In the genomic region with DNA sequence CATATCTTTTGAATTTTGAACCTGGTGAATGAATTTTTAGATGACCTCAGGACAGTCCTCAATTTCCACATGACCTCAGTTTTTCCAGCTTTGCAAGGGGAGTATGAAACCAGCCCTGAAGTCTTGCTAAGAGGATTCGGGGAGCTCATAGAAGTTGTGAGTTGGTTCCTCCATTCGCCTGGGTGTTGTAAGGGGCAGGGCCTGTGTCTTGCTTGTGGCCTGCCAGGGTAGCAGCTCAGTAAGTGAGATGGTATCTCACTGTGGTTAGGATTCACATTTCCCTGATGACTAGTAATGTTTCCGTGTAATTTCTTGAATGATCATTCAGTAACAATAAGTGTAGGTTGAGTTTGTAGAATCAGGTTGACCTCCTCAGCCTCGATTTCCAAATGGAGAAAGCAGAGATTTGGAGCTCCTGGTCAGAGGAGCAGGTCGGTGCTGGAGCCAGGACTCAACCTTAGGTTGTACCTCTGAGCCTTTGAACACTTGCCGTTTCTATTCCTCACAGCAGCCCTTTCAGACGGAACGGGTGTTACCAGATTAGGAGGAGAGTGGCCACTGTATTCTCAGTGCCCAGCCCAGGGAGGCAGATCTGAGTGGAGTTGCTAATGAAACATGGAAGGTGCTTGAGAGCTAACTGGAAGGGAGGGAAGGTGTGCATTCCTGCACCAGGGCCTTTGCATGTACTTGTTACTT, we compare ENCODE assay signal across 9 cellular contexts. TPM values are rescaled to one million over a fixed set of nuclear protein-coding genes. Genes with fewer than 3 reads are reported as not detected.
DNase-seq lines count a peak whose midpoint lies in the region; ATAC-seq and TF ChIP-seq lines count a peak whose summit lies in the region.
"Had no signal": no experiment of that assay in that cellular context is flagged by ENCODE, and none has a peak within 500 bp of the region (broad histone marks: within the 10 kb centered on the region; RNA-seq: fewer than 3 reads in every experiment).

No MANE protein-coding gene starts in this region.

- H4K20me1 ChIP-seq in H9 (ENCODE audit: control insufficient read depth, insufficient read depth, insufficient read length), result no peaks in the 10 kb centered on the region
- H4K20me1 ChIP-seq in smooth muscle cell (ENCODE audit: low read depth), result peaks cover 93% of the 10 kb centered on the region
- no peaks in the 10 kb centered on the region for H4K20me1 ChIP-seq in MM.1S (ENCODE audit: insufficient read depth, low read length)

- no CpG with 5 or more reads among the region's 8 CpGs for WGBS in H9 (ENCODE audit: extremely low coverage, insufficient read length, low lambda C conversion rate)
- 78% methylated on average over 8 of the region's 8 CpGs for WGBS in smooth muscle cell (ENCODE audit: low lambda C conversion rate)
- 80% methylated on average over 8 of the region's 8 CpGs for WGBS in prostate gland

- peak overlapping the region in 2 of 3 experiments; percentile 55 to 72; a peak in 5 of 7 replicates for H3K27ac Mint-ChIP-seq in H9

- no peak overlapping the region for H4K5ac ChIP-seq in H9 (ENCODE audit: insufficient read length, low read depth, low read length)

- H3K9ac ChIP-seq in H9 (ENCODE audit: extremely low read depth, insufficient read length, low read length) (no peak overlapping the region), smooth muscle cell (ENCODE audit: low read depth) (no peak overlapping the region), MM.1S (ENCODE audit: low read length) (no peak overlapping the region)

- H3K27me3 ChIP-seq in H9 (ENCODE audit: insufficient read depth, low read length), result no peaks in the 10 kb centered on the region
- no peaks in the 10 kb centered on the region for H3K27me3 ChIP-seq in smooth muscle cell (ENCODE audit: low read depth)
- H3K27me3 ChIP-seq in prostate gland (replicated peaks; ENCODE audit: insufficient read depth), result no peaks in the 10 kb centered on the region
- no peaks in the 10 kb centered on the region for H3K27me3 ChIP-seq in MM.1S (replicated peaks; ENCODE audit: insufficient read depth, low read length)

- no peaks in the 10 kb centered on the region for H3K36me3 ChIP-seq in smooth muscle cell (ENCODE audit: low read depth)
- no peaks in the 10 kb centered on the region for H3K36me3 ChIP-seq in prostate gland
- 0 out of 2 replicates have a peak, but pooled peaks cover 7% of the 10 kb centered on the region for H3K36me3 ChIP-seq in MM.1S (replicated peaks; ENCODE audit: insufficient read depth, low read length)

- no peak overlapping the region for H2BK15ac ChIP-seq in H9 (ENCODE audit: low read depth, low read length)

- no peak overlapping the region for H2AK5ac ChIP-seq in H9 (ENCODE audit: insufficient read length, low read length)

- H3K79me1 ChIP-seq in H9 (ENCODE audit: insufficient read depth, low read depth, low read length, poor library complexity, severe bottlenecking), result peaks cover 8% of the 10 kb centered on the region

- peaks cover 32% of the 10 kb centered on the region; the same call in 1 of the 2 replicates for H3K79me2 ChIP-seq in H9 (ENCODE audit: insufficient read depth, low read length)
- H3K79me2 ChIP-seq in smooth muscle cell (ENCODE audit: low read depth), result peaks cover 74% of the 10 kb centered on the region
- H3K79me2 ChIP-seq in MM.1S (ENCODE audit: low read length), result peaks cover 57% of the 10 kb centered on the region

- intact Hi-C loops in prostate gland (cut with DNase I), result no loop called here

- H3K18ac ChIP-seq in H9 (ENCODE audit: insufficient read length, low read depth, low read length), result no peak overlapping the region

- ATAC-seq in HG02852 (IDR thresholded peaks at IDR 0.05; ENCODE audit: unreplicated experiment), result no peak

- no peak overlapping the region for H3K4me3 ChIP-seq in smooth muscle cell
- no peak overlapping the region for H3K4me3 ChIP-seq in prostate gland
- no peak overlapping the region for H3K4me3 ChIP-seq in MM.1S (ENCODE audit: low read length)

- H4K8ac ChIP-seq in H9 (replicated peaks; ENCODE audit: insufficient read length, low read depth, low read length), result no peak overlapping the region

- no peak for TF ChIP-seq CTCF in H9 (conservative IDR thresholded peaks at IDR 0.05)
- TF ChIP-seq CTCF in smooth muscle cell (IDR thresholded peaks at IDR 0.05; ENCODE audit: borderline replicate concordance, insufficient read depth, poor library complexity, severe bottlenecking), result no peak
- no peak for TF ChIP-seq CTCF in prostate gland (IDR thresholded peaks at IDR 0.05)
- TF ChIP-seq CTCF in MM.1S (IDR thresholded peaks at IDR 0.05; ENCODE audit: low read length), result no peak

- no peaks in the 10 kb centered on the region for H3K23me2 ChIP-seq in H9 (ENCODE audit: insufficient read length, low read depth, low read length, poor library complexity, severe bottlenecking)

- DNase-seq in H9 (peak; percentile 29), smooth muscle cell (lab: John Stamatoyannopoulos, UW; ENCODE audit: unreplicated experiment) (no peak), epidermal melanocyte (ENCODE audit: insufficient read length, low spot score) (no peak), prostate gland (ENCODE audit: low spot score) (no peak), MM.1S (no peak)
- peak; percentile 49 for DNase-seq in activated CD4-positive, CD25-positive, alpha-beta regulatory T cell treated with anti-CD3 and anti-CD28 coated beads, Interleukin-2, amount 50 U/mL, for 72 hours
- peak; percentile 55 for DNase-seq in central memory CD4-positive, alpha-beta T cell
- DNase-seq: NCI-H524 had no signal

- H3K9me3 ChIP-seq in H9 (ENCODE audit: control insufficient read depth, low read depth, low read length), result no peaks in the 10 kb centered on the region
- no peaks in the 10 kb centered on the region for H3K9me3 ChIP-seq in smooth muscle cell (replicated peaks; ENCODE audit: low read depth)
- no peaks in the 10 kb centered on the region for H3K9me3 ChIP-seq in prostate gland
- no peaks in the 10 kb centered on the region for H3K9me3 ChIP-seq in MM.1S (replicated peaks; ENCODE audit: insufficient read depth, low read length)

- H4K91ac ChIP-seq in H9 (ENCODE audit: insufficient read length, low read depth, low read length), result no peak overlapping the region

- H3K56ac ChIP-seq in H9 (ENCODE audit: insufficient read length, low read depth, low read length), result no peak overlapping the region

- H3K36me3 Mint-ChIP-seq in H9 (ENCODE audit: insufficient read depth in 1 of 3, low read depth in 3 of 3), result peaks cover 17 to 55% (median 33%) of the 10 kb centered on the region in 3 experiments; a peak in 6 of 7 replicates

- no peak for TF ChIP-seq POLR2A in prostate gland (IDR thresholded peaks at IDR 0.05)

- H3K23ac ChIP-seq in H9 (ENCODE audit: insufficient read length, low read depth, low read length), result no peak overlapping the region

- no peaks in the 10 kb centered on the region for H3K9me2 ChIP-seq in MM.1S (replicated peaks; ENCODE audit: insufficient read depth, low read length)

- H2AFZ ChIP-seq in H9 (ENCODE audit: low read length) (no peak overlapping the region), smooth muscle cell (ENCODE audit: low read depth) (no peak overlapping the region), MM.1S (ENCODE audit: low read length) (no peak overlapping the region)

- H3F3A ChIP-seq in smooth muscle cell (ENCODE audit: low read depth) (peaks cover 5% of the 10 kb centered on the region), MM.1S (ENCODE audit: insufficient read depth, low read length) (no peaks in the 10 kb centered on the region)

- no peak overlapping the region for H3K4me3 Mint-ChIP-seq in H9

- no peaks in the 10 kb centered on the region for H3K9me3 Mint-ChIP-seq in H9

- no peak overlapping the region for H3K4ac ChIP-seq in H9 (ENCODE audit: low read depth, low read length)

- no peaks in the 10 kb centered on the region for H3K27me3 Mint-ChIP-seq in H9 (ENCODE audit: low read depth)

- H3K4me1 ChIP-seq in H9 (ENCODE audit: insufficient read depth, low read length) (no peaks in the 10 kb centered on the region), smooth muscle cell (ENCODE audit: low read depth) (no peaks in the 10 kb centered on the region), prostate gland (replicated peaks) (no peaks in the 10 kb centered on the region), MM.1S (ENCODE audit: low read length) (no peaks in the 10 kb centered on the region)

- no peak overlapping the region for H2BK12ac ChIP-seq in H9 (ENCODE audit: insufficient read length, low read depth, low read length)

- no peak overlapping the region for H2BK20ac ChIP-seq in H9 (ENCODE audit: low read depth, low read length, poor library complexity, severe bottlenecking)

- no peak overlapping the region for H3K14ac ChIP-seq in H9 (ENCODE audit: insufficient read depth, low read length)

- no peak overlapping the region for H2BK120ac ChIP-seq in H9 (ENCODE audit: low read depth, low read length, poor library complexity, severe bottlenecking)

- peaks cover 3 to 14% of the 10 kb centered on the region in 2 experiments; a peak in 2 of 4 replicates for H3K4me1 Mint-ChIP-seq in H9

- H2BK5ac ChIP-seq in H9 (ENCODE audit: insufficient read length, low read length), result no peak overlapping the region

- H3K27ac ChIP-seq in H9 (ENCODE audit: insufficient read length, low read depth, low read length), result no peak overlapping the region
- peak overlapping the region; percentile 73 for H3K27ac ChIP-seq in smooth muscle cell (ENCODE audit: low read depth)
- H3K27ac ChIP-seq in prostate gland, result no peak overlapping the region
- H3K27ac ChIP-seq in MM.1S (ENCODE audit: low read length), result no peak overlapping the region

- H3K4me2 ChIP-seq in H9 (ENCODE audit: insufficient read depth, insufficient read length, low read length), result no peak overlapping the region
- peak overlapping the region; percentile 38 for H3K4me2 ChIP-seq in smooth muscle cell
- no peak overlapping the region for H3K4me2 ChIP-seq in MM.1S (ENCODE audit: low read depth, low read length)

- no peak overlapping the region for H3T11ph ChIP-seq in H9 (ENCODE audit: low read length)

RNA-seq across cellular contexts. Expression of gene NACC1, which starts 14.6 kb away (rescaled TPM):
- total RNA-seq in H9 (2021) (198 and 210 TPM in 2 replicates), smooth muscle cell (34.1 and 44.6 TPM in 2 replicates), prostate gland (10 to 100 TPM; 52.4 to 91.9 TPM)
- 9.9 and 12.8 TPM in 2 replicates for polyA plus RNA-seq in smooth muscle cell

RNA-seq across cellular contexts. Expression of gene TRMT1, which starts 16.1 kb away (rescaled TPM):
- total RNA-seq in H9 (2021) (92.8 and 95.7 TPM in 2 replicates), smooth muscle cell (19.1 and 21.9 TPM in 2 replicates), prostate gland (10 to 100 TPM; 23.3 to 55.4 TPM)
- 37.4 and 44.3 TPM in 2 replicates for polyA plus RNA-seq in smooth muscle cell

RNA-seq across cellular contexts. Expression of gene STX10, which starts 17.6 kb away (rescaled TPM):
- total RNA-seq in H9 (2021) (39.4 and 40.5 TPM in 2 replicates), smooth muscle cell (37.6 and 59.6 TPM in 2 replicates), prostate gland (10 to 100 TPM; 42.5 to 48.6 TPM)
- polyA plus RNA-seq in smooth muscle cell, result 69.1 and 83.1 TPM in 2 replicates

RNA-seq across cellular contexts. Expression of gene IER2, which starts 17.6 kb away (rescaled TPM):
- 160 and 165 TPM in 2 replicates for total RNA-seq in H9 (2021)
- 113 and 118 TPM in 2 replicates for total RNA-seq in smooth muscle cell
- 732 and 766 TPM in 2 replicates for polyA plus RNA-seq in smooth muscle cell
- total RNA-seq in prostate gland, result 10 to 100 TPM; 34.7 to 75.7 TPM

RNA-seq across cellular contexts. Expression of gene LYL1, which starts 30.0 kb away (rescaled TPM):
- total RNA-seq in H9 (2021), result 0.63 and 0.86 TPM in 2 replicates
- total RNA-seq in smooth muscle cell, result 2.2 and 2.8 TPM in 2 replicates
- polyA plus RNA-seq in smooth muscle cell, result 2.1 and 3.2 TPM in 2 replicates
- total RNA-seq in prostate gland, result 10 to 100 TPM in 1 of 2 donors, 1 to 10 TPM in 1; 4.6 to 13.3 TPM

Comparison
In these comparisons a context has a peak if more than half of its experiments do, and no peak if none do; other contexts are left out.
1. DNase-seq: peak in H9 (single experiment), activated CD4-positive, CD25-positive, alpha-beta regulatory T cell treated with anti-CD3 and anti-CD28 coated beads, Interleukin-2, amount 50 U/mL, for 72 hours (single experiment) and central memory CD4-positive, alpha-beta T cell (single experiment); none in smooth muscle cell (single experiment), epidermal melanocyte (single experiment), prostate gland (single experiment) and MM.1S (single experiment).